In genomic region chr15:24107948-24108347, GRCh38 we compare ENCODE assay signal across 4 cellular contexts.
DNase-seq lines count a peak whose midpoint lies in the region; ATAC-seq and TF ChIP-seq lines count a peak whose summit lies in the region.
"Not testable (repeated sequence)": the region's sequence is repeated elsewhere in the genome, so short reads cannot be mapped to it uniquely, and the experiment has no call there.

No MANE protein-coding gene starts in this region.

- H3K27me3 ChIP-seq in MM.1S (replicated peaks; ENCODE audit: insufficient read depth, low read length); OCI-LY3 (ENCODE audit: low read depth, low read length); body of pancreas: not testable (repeated sequence)

- peak overlapping the region; percentile 50 for H2AFZ ChIP-seq in MM.1S (ENCODE audit: low read length)
- not testable (repeated sequence) for H2AFZ ChIP-seq in OCI-LY3 (ENCODE audit: low read depth, low read length)

- H3K36me3 ChIP-seq in MM.1S (replicated peaks; ENCODE audit: insufficient read depth, low read length); OCI-LY3 (replicated peaks; ENCODE audit: low read depth, low read length); body of pancreas (replicated peaks in 1 of 2; ENCODE audit: insufficient read depth in 1 of 2, low read depth in 2 of 2); mucosa of descending colon (ENCODE audit: low read depth): not testable (repeated sequence)

- peak overlapping the region; percentile 27; the same call in 1 of the 2 replicates for H3K4me3 ChIP-seq in MM.1S (ENCODE audit: low read length)
- not testable (repeated sequence) for H3K4me3 ChIP-seq in OCI-LY3 (ENCODE audit: low read length); body of pancreas; mucosa of descending colon

- H3K9me2 ChIP-seq in MM.1S (replicated peaks; ENCODE audit: insufficient read depth, low read length), result not testable (repeated sequence)

- H3K9ac ChIP-seq in MM.1S (ENCODE audit: low read length); OCI-LY3 (ENCODE audit: low read length): not testable (repeated sequence)

- H3K9me3 ChIP-seq in MM.1S (replicated peaks; ENCODE audit: insufficient read depth, low read length); OCI-LY3 (ENCODE audit: insufficient read depth, low read length); body of pancreas; mucosa of descending colon: not testable (repeated sequence)

- intact Hi-C loops in body of pancreas (cut with DNase I); mucosa of descending colon (cut with DNase I, micrococcal nuclease): not testable (repeated sequence)

- H3K4me1 ChIP-seq in MM.1S (ENCODE audit: low read length); OCI-LY3 (ENCODE audit: low read length); mucosa of descending colon (ENCODE audit: low read depth): not testable (repeated sequence)
- peaks cover 16% of the 10 kb centered on the region for H3K4me1 ChIP-seq in body of pancreas

- DNase-seq in MM.1S (peak; percentile 69), body of pancreas (peak; percentile 30 to 68 (median 54)), mucosa of descending colon (peak in 1 of 3 donors; percentile 13)

- peak overlapping the region; percentile 30; the same call in 1 of the 2 replicates for H3K4me2 ChIP-seq in MM.1S (ENCODE audit: low read depth, low read length)
- peak overlapping the region; percentile 17; the same call in 1 of the 2 replicates for H3K4me2 ChIP-seq in OCI-LY3 (ENCODE audit: low read length)

- not testable (repeated sequence) for H3K27ac ChIP-seq in MM.1S (ENCODE audit: low read length); OCI-LY3 (ENCODE audit: low read length)
- H3K27ac ChIP-seq in body of pancreas, result peak overlapping the region; percentile 50 to 70 (median 66)

- ATAC-seq in body of pancreas (peak; percentile 91), mucosa of descending colon (peak; percentile 89)

- not testable (repeated sequence) for TF ChIP-seq CTCF in MM.1S (IDR thresholded peaks at IDR 0.05; ENCODE audit: low read length); OCI-LY3 (IDR thresholded peaks at IDR 0.05; ENCODE audit: low read depth, low read length); body of pancreas (IDR thresholded peaks at IDR 0.05); mucosa of descending colon (IDR thresholded peaks at IDR 0.05)

- WGBS in body of pancreas, 2 donors, result 5 to 15% methylated on average over 3 to 4 of the region's 4 CpGs

- not testable (repeated sequence) for H4K20me1 ChIP-seq in MM.1S (ENCODE audit: insufficient read depth, low read length); OCI-LY3 (ENCODE audit: insufficient read depth, low read length)

- not testable (repeated sequence) for H3K79me2 ChIP-seq in MM.1S (ENCODE audit: low read length); OCI-LY3 (ENCODE audit: low read length)

- peak in 1 of 3 donors; percentile 1 for TF ChIP-seq POLR2A in body of pancreas (IDR thresholded peaks at IDR 0.05)

- not testable (repeated sequence) for H3F3A ChIP-seq in MM.1S (ENCODE audit: insufficient read depth, low read length)
